Comparison of ENCODE assay signal across 17 cellular contexts in the genomic region with DNA sequence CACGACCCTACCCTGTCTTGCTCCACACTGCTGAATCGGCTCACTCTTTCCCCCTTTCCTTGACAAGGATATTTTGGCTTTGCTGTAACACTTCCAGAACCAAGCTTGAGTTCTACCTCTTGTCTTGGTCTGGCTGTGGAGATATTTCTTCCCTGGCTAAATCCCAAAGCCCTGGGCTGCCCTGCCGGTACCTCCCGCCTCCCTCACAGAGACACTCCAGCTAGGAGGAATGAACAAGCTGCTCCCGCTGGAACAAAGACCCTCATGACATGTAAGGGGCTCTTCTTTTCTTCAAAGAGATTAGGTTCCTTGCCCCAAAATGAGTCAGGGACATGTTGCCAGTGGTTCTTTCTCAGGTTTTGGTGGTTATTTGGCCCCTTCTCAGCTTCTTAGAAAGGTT. TPM values are rescaled to one million over a fixed set of nuclear protein-coding genes. Genes with fewer than 3 reads are reported as not detected.
DNase-seq lines count a peak whose midpoint lies in the region; FAIRE-seq and TF ChIP-seq lines count a peak whose summit lies in the region.
"Had no signal": no experiment of that assay in that cellular context is flagged by ENCODE, and none has a peak within 500 bp of the region (broad histone marks: within the 10 kb centered on the region; RNA-seq: fewer than 3 reads in every experiment).

No MANE protein-coding gene starts in this region.

- H3K9me3 Mint-ChIP-seq in progenitor cell of endocrine pancreas (ENCODE audit: low read depth), result no peaks in the 10 kb centered on the region
- H3K9me3 Mint-ChIP-seq: HFFc6 had no signal

- TF ChIP-seq CTCF in VCaP (conservative IDR thresholded peaks at IDR 0.05) (no peak), right atrium auricular region (IDR thresholded peaks at IDR 0.05) (no peak), progenitor cell of endocrine pancreas (IDR thresholded peaks at IDR 0.05; ENCODE audit: unreplicated experiment) (no peak)

- H3K36me3 Mint-ChIP-seq in progenitor cell of endocrine pancreas (ENCODE audit: insufficient read depth), result peaks cover 8% of the 10 kb centered on the region

- no peak for DNase-seq in HTR-8/SVneo (ENCODE audit: insufficient read length, low spot score)
- no peak for DNase-seq in right atrium auricular region (ENCODE audit: low spot score)
- DNase-seq in progenitor cell of endocrine pancreas (ENCODE audit: low spot score, unreplicated experiment), result no peak
- no peak for DNase-seq in NCI-H1436 (lab: John Stamatoyannopoulos, UW)
- DNase-seq in NCI-H146 treated with DMSO at 0.1 percent for 48 hours (lab: John Stamatoyannopoulos, UW; ENCODE audit: unreplicated experiment), result no peak
- no peak for DNase-seq in amygdala (lab: John Stamatoyannopoulos, UW)
- DNase-seq: BE2C; Calu3; CD4-positive, alpha-beta memory T cell; HFFc6; MM.1S; NCI-H1092 treated with DMSO at 0.1 percent for 48 hours; NCI-H187; NCI-H226; NCI-H524 treated with DMSO at 0.1 percent for 48 hours; PC-3 had no signal

- H3K4me1 Mint-ChIP-seq in progenitor cell of endocrine pancreas (ENCODE audit: low read depth), result no peaks in the 10 kb centered on the region

- no peaks in the 10 kb centered on the region for H3K9me3 ChIP-seq in right atrium auricular region
- H3K9me3 ChIP-seq: BE2C had no signal

- H3K36me3 ChIP-seq in right atrium auricular region, result peaks cover 30% of the 10 kb centered on the region
- H3K36me3 ChIP-seq: BE2C had no signal

- H3K4me3 ChIP-seq in right atrium auricular region, result no peak overlapping the region

- H3K27me3 Mint-ChIP-seq in progenitor cell of endocrine pancreas, result no peaks in the 10 kb centered on the region
- H3K27me3 Mint-ChIP-seq: CD4-positive, alpha-beta memory T cell had no signal

- peak overlapping the region; percentile 16 for H3K27ac Mint-ChIP-seq in progenitor cell of endocrine pancreas
- H3K27ac Mint-ChIP-seq: HFFc6 had no signal

- FAIRE-seq in HTR-8/SVneo (lab: Jason Lieb, UNC), result peak; percentile 26

- peaks cover 0 to 65% of the 10 kb centered on the region in 2 donors for H3K4me1 ChIP-seq in right atrium auricular region
- H3K4me1 ChIP-seq: BE2C had no signal

- peak overlapping the region; percentile 67 for H3K27ac ChIP-seq in VCaP
- H3K27ac ChIP-seq in right atrium auricular region, result peak overlapping the region; percentile 81 to 84

- H3K27me3 ChIP-seq in right atrium auricular region, result no peaks in the 10 kb centered on the region
- H3K27me3 ChIP-seq: BE2C had no signal

- H3K4me3 Mint-ChIP-seq in progenitor cell of endocrine pancreas (ENCODE audit: low read depth), result no peak overlapping the region
- H3K4me3 Mint-ChIP-seq: CD4-positive, alpha-beta memory T cell; HFFc6 had no signal

RNA-seq across cellular contexts. Expression of gene INPP5K, which starts 10.8 kb away (rescaled TPM):
- total RNA-seq in right atrium auricular region (10 to 100 TPM; 64.9 to 78.1 TPM), progenitor cell of endocrine pancreas (27.1 and 29.8 TPM in 2 replicates)

RNA-seq across cellular contexts. Expression of gene MYO1C, which starts 13.1 kb away (rescaled TPM):
- total RNA-seq in right atrium auricular region (100 to 1,000 TPM in 1 of 2 donors, 10 to 100 TPM in 1; 83.6 to 161 TPM), progenitor cell of endocrine pancreas (64.4 and 84.0 TPM in 2 replicates)

RNA-seq across cellular contexts. Expression of gene CRK, which starts 49.6 kb away (rescaled TPM):
- total RNA-seq in right atrium auricular region, result 10 to 100 TPM; 36.0 to 49.8 TPM
- total RNA-seq in progenitor cell of endocrine pancreas, result 41.6 and 44.8 TPM in 2 replicates

RNA-seq across cellular contexts. Expression of gene PITPNA, which starts 57.0 kb away (rescaled TPM):
- total RNA-seq in right atrium auricular region (10 to 100 TPM; 35.1 to 39.6 TPM), progenitor cell of endocrine pancreas (63.5 and 75.0 TPM in 2 replicates)
